28 cellular contexts compared by ENCODE assay signal in the genomic region with DNA sequence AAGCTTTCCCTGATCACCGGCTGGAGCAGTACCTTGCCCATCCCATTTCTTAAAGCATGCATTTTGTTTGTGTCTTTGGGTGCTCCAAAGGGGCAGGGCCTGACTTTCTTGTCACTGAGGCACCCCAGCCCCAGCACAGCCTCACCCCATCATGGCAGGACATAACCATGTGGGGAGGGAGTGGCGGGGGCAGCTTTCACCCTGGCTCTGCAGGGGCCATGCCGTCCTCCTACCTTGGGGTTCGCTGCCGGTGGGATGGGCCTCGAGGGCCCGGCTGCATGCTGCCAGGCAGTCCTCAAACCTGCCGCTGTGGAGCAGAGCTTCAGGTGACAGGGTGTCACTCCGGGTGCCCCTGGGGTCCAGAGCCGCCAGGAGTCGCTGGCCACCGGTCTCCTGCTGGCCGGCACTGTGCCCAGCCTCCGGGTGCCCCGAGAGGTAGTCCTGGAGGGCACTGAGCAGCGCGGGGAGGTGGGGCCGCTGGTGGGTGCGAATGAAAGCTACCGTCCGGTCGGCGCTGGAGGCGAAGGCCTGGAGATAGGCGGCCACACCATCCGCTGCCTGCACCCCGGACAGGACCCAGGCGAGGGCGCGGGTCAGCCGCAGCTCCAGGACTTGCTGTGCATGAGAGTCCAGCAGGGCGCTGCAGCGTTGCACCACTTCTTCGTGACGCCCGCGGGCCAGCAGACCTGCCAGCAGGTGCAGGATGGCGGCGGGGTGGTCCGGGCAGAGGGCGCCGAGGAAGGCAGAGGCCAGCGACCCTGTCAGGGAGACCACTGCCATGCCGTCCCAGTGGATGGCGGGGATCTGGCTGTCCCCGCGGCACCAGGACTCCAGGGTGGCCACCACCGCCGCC. TPM values are rescaled to one million over a fixed set of nuclear protein-coding genes. Genes with fewer than 3 reads are reported as not detected.
DNase-seq lines count a peak whose midpoint lies in the region; ATAC-seq and TF ChIP-seq lines count a peak whose summit lies in the region.
"Had no signal": no experiment of that assay in that cellular context is flagged by ENCODE, and none has a peak within 500 bp of the region (broad histone marks: within the 10 kb centered on the region; RNA-seq: fewer than 3 reads in every experiment).

No MANE protein-coding gene starts in this region.

- peaks cover 2% of the 10 kb centered on the region for H3K27me3 Mint-ChIP-seq in endothelial cell (ENCODE audit: unreplicated experiment)
- H3K27me3 Mint-ChIP-seq: B cell, progenitor cell of endocrine pancreas had no signal

- H3K27ac ChIP-seq in BLaER1 treated with 17β-estradiol and CSF1 and Interleukin-3, amounts not matched to agents 10 nM and 100 nM, result no peak overlapping the region
- H3K27ac ChIP-seq in right cardiac atrium (ENCODE audit: low read length), result no peak overlapping the region
- H3K27ac ChIP-seq: gastrocnemius medialis, hepatocyte, RWPE1, thoracic aorta had no signal

- H3K4me1 Mint-ChIP-seq in endothelial cell (ENCODE audit: unreplicated experiment), result no peaks in the 10 kb centered on the region
- H3K4me1 Mint-ChIP-seq: B cell, neural crest cell had no signal

- peak overlapping the region in 2 of 11 experiments; percentile 38 to 47; a peak in 2 of 22 replicates for H3K9ac ChIP-seq in BLaER1 treated with 17β-estradiol and CSF1 and Interleukin-3, amounts not matched to agents 10 nM and 100 nM
- H3K9ac ChIP-seq: SK-N-SH had no signal

- no peaks in the 10 kb centered on the region for H3K36me3 ChIP-seq in BLaER1 treated with 17β-estradiol and CSF1 and Interleukin-3, amounts not matched to agents 10 nM and 100 nM
- H3K36me3 ChIP-seq: gastrocnemius medialis, thoracic aorta had no signal

- no peak for TF ChIP-seq CTCF in endothelial cell (IDR thresholded peaks at IDR 0.05; ENCODE audit: unreplicated experiment)

- no peak overlapping the region for H3K4me3 Mint-ChIP-seq in endothelial cell (ENCODE audit: unreplicated experiment)
- H3K4me3 Mint-ChIP-seq: activated T-cell treated with anti-CD3 and anti-CD28 coated beads, Interleukin-2, amount 50 U/mL, for 4 hours; B cell; HFFc6; memory B cell; neural crest cell; T-helper 17 cell had no signal

- peak overlapping the region in 8 of 11 experiments; percentile 68 to 87 (median 80); a peak in 16 of 22 replicates for H3K4me2 ChIP-seq in BLaER1 treated with 17β-estradiol and CSF1 and Interleukin-3, amounts not matched to agents 10 nM and 100 nM
- H3K4me2 ChIP-seq: hepatocyte, SK-N-SH had no signal

- H3K4me3 ChIP-seq in BLaER1 treated with 17β-estradiol and CSF1 and Interleukin-3, amounts not matched to agents 10 nM and 100 nM, result no peak overlapping the region
- H3K4me3 ChIP-seq in right cardiac atrium (ENCODE audit: low read length), result no peak overlapping the region
- H3K4me3 ChIP-seq: gastrocnemius medialis, GM12878, hepatocyte, thoracic aorta had no signal

- ATAC-seq in right cardiac atrium (no peak), sciatic nerve (no peak)
- ATAC-seq: activated T-cell treated with anti-CD3 and anti-CD28 coated beads, Interleukin-2, amount 50 U/mL, for 4 hours; gastrocnemius medialis; GM12878; T-helper 17 cell had no signal

- peaks cover 6% of the 10 kb centered on the region for H3K9me3 Mint-ChIP-seq in endothelial cell (ENCODE audit: unreplicated experiment)
- H3K9me3 Mint-ChIP-seq: activated T-cell treated with anti-CD3 and anti-CD28 coated beads, Interleukin-2, amount 50 U/mL, for 4 hours; memory B cell; neural crest cell had no signal

- peaks cover 0 to 30% (median 0%) of the 10 kb centered on the region in 11 experiments; a peak in 5 of 22 replicates for H4K20me1 ChIP-seq in BLaER1 treated with 17β-estradiol and CSF1 and Interleukin-3, amounts not matched to agents 10 nM and 100 nM

- peaks cover 22 to 61% (median 53%) of the 10 kb centered on the region in 10 experiments for H3K4me1 ChIP-seq in BLaER1 treated with 17β-estradiol and CSF1 and Interleukin-3, amounts not matched to agents 10 nM and 100 nM
- no peaks in the 10 kb centered on the region for H3K4me1 ChIP-seq in right cardiac atrium (ENCODE audit: control insufficient read depth, insufficient read depth, low read length)
- H3K4me1 ChIP-seq: gastrocnemius medialis had no signal

- intact Hi-C loops in right cardiac atrium (cut with DNase I) (loop anchor here in 1 of 4 donors (10.0 kb wide), 1 partner anchor 355 kb away; no protein-coding TSS in a partner anchor), sciatic nerve (cut with DNase I) (no loop called here)

- 90% methylated on average over 49 of the region's 49 CpGs for WGBS in right cardiac atrium

- no peaks in the 10 kb centered on the region for H3K27me3 ChIP-seq in BLaER1 treated with 17β-estradiol and CSF1 and Interleukin-3, amounts not matched to agents 10 nM and 100 nM
- no peaks in the 10 kb centered on the region for H3K27me3 ChIP-seq in right cardiac atrium (ENCODE audit: control insufficient read depth, insufficient read depth)
- H3K27me3 ChIP-seq: hepatocyte had no signal

- peak; percentile 10 for DNase-seq in activated naive CD4-positive, alpha-beta T cell treated with anti-CD3 and anti-CD28 coated beads, Interleukin-2, amount 50 U/mL, for 16 hours
- DNase-seq in activated naive CD4-positive, alpha-beta T cell (lab: John Stamatoyannopoulos, UW), result no peak
- DNase-seq in right cardiac atrium (peak in 2 of 3 donors; percentile 5 to 20), sciatic nerve (ENCODE audit: low spot score) (peak; percentile 50), NCI-H1105 (lab: John Stamatoyannopoulos, UW) (no peak), endothelial cell (ENCODE audit: low spot score) (no peak)
- DNase-seq: activated CD4-positive, alpha-beta T cell treated with anti-CD3 and anti-CD28 coated beads for 4 hours; activated T-cell treated with anti-CD3 and anti-CD28 coated beads, Interleukin-2, amount 50 U/mL, for 4 hours; amniotic stem cell; gastrocnemius medialis; HFFc6; IMR-90; NCI-H1436; NCI-H2081; NCI-H524 treated with DMSO at 0.1 percent for 48 hours; OCI-M1; SK-N-SH; stimulated activated naive CD4-positive, alpha-beta T cell treated with Interleukin-2 at 50 U/mL for 16 hours had no signal

- H3K36me3 Mint-ChIP-seq in endothelial cell (ENCODE audit: low read depth, unreplicated experiment), result peaks cover 3% of the 10 kb centered on the region
- H3K36me3 Mint-ChIP-seq: memory B cell had no signal

- no peak overlapping the region for H3K27ac Mint-ChIP-seq in endothelial cell (ENCODE audit: unreplicated experiment)
- H3K27ac Mint-ChIP-seq: B cell, HFFc6, memory B cell, progenitor cell of endocrine pancreas, T-helper 17 cell had no signal

- H3K9me3 ChIP-seq in BLaER1 treated with 17β-estradiol and CSF1 and Interleukin-3, amounts not matched to agents 10 nM and 100 nM (replicated peaks in 1 of 11), result peaks cover 8 to 16% (median 14%) of the 10 kb centered on the region in 11 experiments
- peaks cover 2% of the 10 kb centered on the region for H3K9me3 ChIP-seq in right cardiac atrium (ENCODE audit: control insufficient read depth, low read length)
- H3K9me3 ChIP-seq: gastrocnemius medialis, SK-N-SH had no signal

RNA-seq across cellular contexts. Expression of a gene that starts 1.5 kb away (rescaled TPM):
- 1 to 10 TPM in 2 of 4 donors, under 1 TPM in 2; 0.53 to 1.5 (median 0.94) TPM for total RNA-seq in right cardiac atrium
- polyA plus RNA-seq in right cardiac atrium, result 0.27 TPM
- total RNA-seq in sciatic nerve, result 1.4 TPM
- total RNA-seq in endothelial cell (ENCODE audit: unreplicated experiment), result 0.82 TPM
- total RNA-seq: gastrocnemius medialis had no signal

Comparison
In these comparisons a context has a peak if more than half of its experiments do, and no peak if none do; other contexts are left out.
1. DNase-seq: peak in activated naive CD4-positive, alpha-beta T cell treated with anti-CD3 and anti-CD28 coated beads, Interleukin-2, amount 50 U/mL, for 16 hours (single experiment), right cardiac atrium (2 of 3) and sciatic nerve (single experiment); none in activated naive CD4-positive, alpha-beta T cell (0 of 4), NCI-H1105 (single experiment) and endothelial cell (single experiment).